In genomic region chr10:124461642-124462347, GRCh38 we compare ENCODE assay signal across 8 cellular contexts. TPM values are rescaled to one million over a fixed set of nuclear protein-coding genes. Genes with fewer than 3 reads are reported as not detected.
DNase-seq lines count a peak whose midpoint lies in the region; ATAC-seq lines count a peak whose summit lies in the region.

A gene with protein sequence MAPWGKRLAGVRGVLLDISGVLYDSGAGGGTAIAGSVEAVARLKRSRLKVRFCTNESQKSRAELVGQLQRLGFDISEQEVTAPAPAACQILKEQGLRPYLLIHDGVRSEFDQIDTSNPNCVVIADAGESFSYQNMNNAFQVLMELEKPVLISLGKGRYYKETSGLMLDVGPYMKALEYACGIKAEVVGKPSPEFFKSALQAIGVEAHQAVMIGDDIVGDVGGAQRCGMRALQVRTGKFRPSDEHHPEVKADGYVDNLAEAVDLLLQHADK (plus strand): TSS chr10:124461823. CDS start chr10:124461863, 40 bp downstream.

- DNase-seq in ELR (ENCODE audit: low read depth) (peak; percentile 82), KBM-7 (peak; percentile 86), SJSA1 (ENCODE audit: low read depth in 1 of 2, low spot score in 2 of 2) (peak; percentile 77 to 88), germinal center (ENCODE audit: low spot score) (peak; percentile 93), occipital lobe (lab: John Stamatoyannopoulos, UW) (peak; percentile 75), superior temporal gyrus (ENCODE audit: extremely low spot score) (peak; percentile 87)
- DNase-seq in activated naive CD4-positive, alpha-beta T cell treated with anti-CD3 and anti-CD28 coated beads for 36 hours: peak; percentile 90

- peaks cover 1% of the 10 kb centered on the region for H3K36me3 Mint-ChIP-seq in activated naive CD4-positive, alpha-beta T cell treated with anti-CD3 and anti-CD28 coated beads for 36 hours (ENCODE audit: low read depth)

- peaks cover 2% of the 10 kb centered on the region for H3K27me3 Mint-ChIP-seq in activated naive CD4-positive, alpha-beta T cell treated with anti-CD3 and anti-CD28 coated beads for 36 hours (ENCODE audit: low read depth)

- 0 out of 2 replicates have a peak, but pooled peaks cover 4% of the 10 kb centered on the region for H3K27me3 ChIP-seq in SJSA1 (replicated peaks)

- H3K9me3 Mint-ChIP-seq in activated naive CD4-positive, alpha-beta T cell treated with anti-CD3 and anti-CD28 coated beads for 36 hours: no peaks in the 10 kb centered on the region

- H3K4me3 ChIP-seq in SJSA1: peak within 1 kb of the TSS; percentile 96

- peaks cover 7% of the 10 kb centered on the region for H3K4me1 ChIP-seq in SJSA1 (replicated peaks)

- H3K27ac ChIP-seq in SJSA1: peak within 1 kb of the TSS; percentile 65

- ATAC-seq in GM21723 (IDR thresholded peaks at IDR 0.05; ENCODE audit: unreplicated experiment): peak; percentile 99

- intact Hi-C loops in activated naive CD4-positive, alpha-beta T cell treated with anti-CD3 and anti-CD28 coated beads for 36 hours (cut with micrococcal nuclease): loop anchor here (1.0 to 10.0 kb wide), 9 partner anchors 8 to 1363 kb away; partner anchors contain the start of genes ABRAXAS2, BCCIP, BUB3 and EDRF1

- H3K36me3 ChIP-seq in SJSA1: 0 out of 2 replicates have a peak, but pooled peaks cover 3% of the 10 kb centered on the region

- H3K9me3 ChIP-seq in SJSA1 (replicated peaks): no peaks in the 10 kb centered on the region

- H3K4me1 Mint-ChIP-seq in activated naive CD4-positive, alpha-beta T cell treated with anti-CD3 and anti-CD28 coated beads for 36 hours (ENCODE audit: low read depth): peaks cover 27% of the 10 kb centered on the region

- CTCF ChIA-PET in activated naive CD4-positive, alpha-beta T cell treated with anti-CD3 and anti-CD28 coated beads for 36 hours (lab: Charles Lee): interaction anchor here (1.0 to 1.8 kb wide), 2 partner anchors 10 to 58 kb away, joined by 4 to 6 read pairs; no protein-coding TSS in a partner anchor

- in situ Hi-C loops in KBM-7 (cut with MboI; ENCODE audit: low pct_unique_long_range_greater_than_20kb, low sequenced_read_pairs): no loop called here

- H3K27ac Mint-ChIP-seq in activated naive CD4-positive, alpha-beta T cell treated with anti-CD3 and anti-CD28 coated beads for 36 hours: peak within 1 kb of the TSS; percentile 88

- peak within 1 kb of the TSS; percentile 77 for H3K4me3 Mint-ChIP-seq in activated naive CD4-positive, alpha-beta T cell treated with anti-CD3 and anti-CD28 coated beads for 36 hours

RNA-seq across cellular contexts. Expression of the gene that starts here (rescaled TPM):
- total RNA-seq in SJSA1 (2014; rRNA removed; shearing (Covaris generic)): 8.8 and 14.7 TPM in 2 replicates
- 10 to 100 TPM; 17.7 TPM for total RNA-seq in activated naive CD4-positive, alpha-beta T cell treated with anti-CD3 and anti-CD28 coated beads for 36 hours
- total RNA-seq in occipital lobe: 9.7 TPM

Comparison
In these comparisons a context has a peak if more than half of its experiments do, and no peak if none do; other contexts are left out.
1. Peak in every context shown above with its lines: DNase-seq, ATAC-seq, H3K4me3 ChIP-seq and H3K27ac ChIP-seq.